ENCODE assay signal across 8 cellular contexts in the genomic region with DNA sequence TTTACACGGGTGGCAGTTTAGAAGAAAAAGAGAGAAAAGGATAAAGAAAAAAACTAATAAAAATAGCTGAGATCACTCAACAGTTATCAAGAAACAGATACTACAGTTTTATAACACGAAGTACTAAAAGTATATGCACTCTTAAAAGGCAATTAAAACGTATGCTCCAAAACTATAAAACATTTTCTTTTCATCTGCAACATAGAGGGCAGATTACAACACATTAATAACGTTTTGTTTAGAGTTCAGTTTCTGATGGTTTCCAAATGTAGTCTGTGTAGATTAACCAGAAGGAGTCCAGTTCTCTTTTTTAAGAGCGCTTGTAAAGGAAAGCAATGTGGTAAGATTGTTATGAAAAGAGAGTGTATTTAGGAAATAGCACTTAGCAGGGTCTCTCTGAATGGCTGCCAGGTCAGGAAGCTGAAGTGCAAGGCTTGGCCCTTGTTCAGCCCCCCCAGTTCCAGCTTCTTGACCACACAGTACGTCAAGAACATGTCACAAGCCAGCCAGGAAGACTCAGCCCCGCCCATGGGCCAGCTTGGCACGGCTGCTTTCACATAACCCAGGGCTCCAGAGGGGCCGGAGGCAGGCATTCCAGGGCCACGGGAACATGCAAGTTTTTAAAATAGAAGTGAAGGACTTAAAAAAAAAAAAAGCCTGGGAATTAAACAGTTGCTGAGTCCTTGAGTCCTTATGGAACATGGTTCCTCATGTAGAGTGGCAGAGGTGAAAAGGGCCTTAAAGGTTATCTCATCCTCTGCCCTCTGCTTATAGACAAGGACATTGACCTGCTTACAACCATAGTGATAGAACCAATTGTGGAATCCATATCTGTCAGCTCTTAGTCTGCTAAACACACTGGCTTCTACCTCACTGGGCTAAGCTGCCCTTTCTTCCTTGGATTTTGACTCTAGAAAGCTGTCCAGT.
DNase-seq lines count a peak whose midpoint lies in the region; ATAC-seq and FAIRE-seq lines count a peak whose summit lies in the region.

No MANE protein-coding gene starts in this region.

- H3K9me3 ChIP-seq in small intestine (ENCODE audit: control insufficient read depth, low read depth) (no peaks in the 10 kb centered on the region), neuronal stem cell (replicated peaks in 1 of 2; ENCODE audit: control insufficient read depth in 2 of 2, insufficient read depth in 1 of 2, low read depth in 1 of 2, low read length in 2 of 2) (no peaks in the 10 kb centered on the region)

- ATAC-seq in left ventricle myocardium superior = peak; percentile 95

- no peak overlapping the region for H3K18ac ChIP-seq in neuronal stem cell (ENCODE audit: low read length)

- intact Hi-C loops in left ventricle myocardium superior (cut with micrococcal nuclease) = no loop called here

- no peak overlapping the region for H2AFZ ChIP-seq in neuronal stem cell (ENCODE audit: low read length)

- no peak overlapping the region for H3K9ac ChIP-seq in neuronal stem cell (ENCODE audit: low read depth, low read length, poor library complexity)

- no peak overlapping the region for H3K4ac ChIP-seq in neuronal stem cell (ENCODE audit: low read length)

- no peak overlapping the region for H2BK15ac ChIP-seq in neuronal stem cell (ENCODE audit: low read length)

- no peaks in the 10 kb centered on the region for H3K79me1 ChIP-seq in neuronal stem cell (ENCODE audit: low read depth, low read length)

- no peak overlapping the region for H3K23ac ChIP-seq in neuronal stem cell (ENCODE audit: low read depth, low read length, poor library complexity)

- no peak overlapping the region for H4K91ac ChIP-seq in neuronal stem cell (ENCODE audit: low read depth, low read length, poor library complexity)

- no peaks in the 10 kb centered on the region for H3K36me3 ChIP-seq in small intestine (ENCODE audit: control insufficient read depth in 2 of 2, insufficient read depth in 2 of 2, low read length in 2 of 2)
- H3K36me3 ChIP-seq in neuronal stem cell (replicated peaks in 1 of 2; ENCODE audit: control insufficient read depth in 2 of 2, insufficient read depth in 2 of 2, low read length in 2 of 2) = no peaks in the 10 kb centered on the region

- no peak overlapping the region for H4K8ac ChIP-seq in neuronal stem cell (ENCODE audit: low read depth, low read length)

- WGBS in small intestine, 3 donors = 27 to 40% (median 33%) methylated on average over 10 of the region's 10 CpGs
- no CpG with 5 or more reads among the region's 10 CpGs for WGBS in neuronal stem cell (ENCODE audit: extremely low coverage in 2 of 2, insufficient read length in 2 of 2, insufficient replicate concordance in 1 of 2), 2 donors

- FAIRE-seq in small intestine (lab: Jason Lieb, UNC) = no peak

- no peaks in the 10 kb centered on the region for H3K27me3 ChIP-seq in small intestine (ENCODE audit: control insufficient read depth in 2 of 2, insufficient read depth in 2 of 2, low read length in 2 of 2)
- no peaks in the 10 kb centered on the region for H3K27me3 ChIP-seq in neuronal stem cell (ENCODE audit: control insufficient read depth in 3 of 3, insufficient read depth in 3 of 3, low read depth in 1 of 3, low read length in 3 of 3)

- no peak overlapping the region for H3K4me2 ChIP-seq in neuronal stem cell (ENCODE audit: insufficient read depth, low read length, poor library complexity, severe bottlenecking)

- H2BK120ac ChIP-seq in neuronal stem cell (ENCODE audit: low read depth, low read length) = no peak overlapping the region

- H3K27ac ChIP-seq in small intestine (ENCODE audit: low read depth in 1 of 2, low read length in 1 of 2) (peak overlapping the region in 1 of 2 donors; percentile 83), neuronal stem cell (replicated peaks; ENCODE audit: low read length) (no peak overlapping the region)

- H3K4me3 ChIP-seq in small intestine (ENCODE audit: low read depth in 1 of 2, low read length in 2 of 2) (no peak overlapping the region), neuronal stem cell (ENCODE audit: low read length in 2 of 2) (no peak overlapping the region)

- H2AK5ac ChIP-seq in neuronal stem cell (ENCODE audit: low read depth, low read length) = no peak overlapping the region

- no peak overlapping the region for H2BK12ac ChIP-seq in neuronal stem cell (ENCODE audit: low read length)

- H3K4me1 ChIP-seq in small intestine (ENCODE audit: control insufficient read depth in 2 of 2, insufficient read depth in 1 of 2, low read depth in 1 of 2, low read length in 1 of 2) (peaks cover 0 to 11% of the 10 kb centered on the region in 2 donors), neuronal stem cell (ENCODE audit: control insufficient read depth in 2 of 2, insufficient read depth in 1 of 2, low read depth in 1 of 2, low read length in 2 of 2) (peaks cover 2 to 5% of the 10 kb centered on the region in 2 donors)

- no peak overlapping the region for H2BK5ac ChIP-seq in neuronal stem cell (ENCODE audit: low read length)

- peak; percentile 76 for DNase-seq in GM03348 (ENCODE audit: low spot score)
- peak; percentile 84 for DNase-seq in UCSD-AML1 (lab: John Stamatoyannopoulos, UW; ENCODE audit: unreplicated experiment)
- peak; percentile 92 for DNase-seq in left ventricle myocardium superior
- DNase-seq in small intestine = peak; percentile 16
- DNase-seq in NCI-H2196 (lab: John Stamatoyannopoulos, UW; ENCODE audit: unreplicated experiment) = no peak
- DNase-seq in HT-29 (ENCODE audit: low spot score) = no peak
- no peak for DNase-seq in neuronal stem cell (ENCODE audit: low spot score)
- no peak for DNase-seq in SW 1271 (lab: John Stamatoyannopoulos, UW)

- H3K14ac ChIP-seq in neuronal stem cell (ENCODE audit: low read length) = no peak overlapping the region

Comparison
In these comparisons a context has a peak if more than half of its experiments do, and no peak if none do; other contexts are left out.
1. DNase-seq: peak in GM03348 (single experiment), UCSD-AML1 (single experiment), left ventricle myocardium superior (single experiment) and small intestine (single experiment); none in NCI-H2196 (single experiment), HT-29 (single experiment), neuronal stem cell (single experiment) and SW 1271 (0 of 2).